Comparison of ENCODE assay signal across 9 cellular contexts in the genomic region with DNA sequence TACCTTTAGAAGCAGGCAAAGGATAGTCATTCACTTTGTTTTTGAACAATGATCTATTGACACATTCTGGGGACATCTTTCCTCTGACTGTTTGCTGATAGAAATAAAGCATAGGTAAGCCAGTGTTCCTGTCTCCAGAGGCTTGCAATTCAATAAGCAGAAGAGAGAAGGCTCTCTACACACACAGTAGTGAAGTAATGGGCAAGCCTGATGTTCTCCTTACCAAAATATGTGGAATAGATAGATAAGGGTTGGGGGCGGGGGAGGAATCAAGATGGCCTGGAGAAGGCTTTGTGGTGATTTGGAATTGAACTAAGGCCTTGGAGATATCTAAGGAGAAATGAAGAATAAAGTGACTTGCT. TPM values are rescaled to one million over a fixed set of nuclear protein-coding genes. Genes with fewer than 3 reads are reported as not detected.
DNase-seq lines count a peak whose midpoint lies in the region; ATAC-seq, FAIRE-seq and TF ChIP-seq lines count a peak whose summit lies in the region.
"Had no signal": no experiment of that assay in that cellular context is flagged by ENCODE, and none has a peak within 500 bp of the region (broad histone marks: within the 10 kb centered on the region; RNA-seq: fewer than 3 reads in every experiment).

No MANE protein-coding gene starts in this region.

- H3K9me3 ChIP-seq in RWPE2 (ENCODE audit: severe bottlenecking): no peaks in the 10 kb centered on the region
- H3K9me3 ChIP-seq in endothelial cell of umbilical vein (replicated peaks; ENCODE audit: control insufficient read depth, insufficient read depth, low read length): no peaks in the 10 kb centered on the region

- H3K27me3 ChIP-seq in RWPE2 (ENCODE audit: insufficient read depth, poor library complexity, severe bottlenecking) (no peaks in the 10 kb centered on the region), endothelial cell of umbilical vein (ENCODE audit: control insufficient read depth in 2 of 2, insufficient read depth in 2 of 2, low read length in 2 of 2) (no peaks in the 10 kb centered on the region)

- intact Hi-C loops in endothelial cell of umbilical vein (cut with micrococcal nuclease): no loop called here

- no peak overlapping the region for H2AFZ ChIP-seq in endothelial cell of umbilical vein (ENCODE audit: low read depth, low read length)

- peak overlapping the region; percentile 93 for H3K27ac Mint-ChIP-seq in T-helper 2 cell treated with Interferon-gamma antibody and Interleukin-4, amounts not matched to agents 5 μg/mL and 100 μg/mL, for 36 hours
- H3K27ac Mint-ChIP-seq in stimulated activated naive CD8-positive, alpha-beta T cell treated with anti-CD3 and anti-CD28 coated beads, Interleukin-15, amount 100 ng/mL, for 72 hours: peak overlapping the region; percentile 89 to 93

- no peak for ATAC-seq in RWPE2 (ENCODE audit: low read depth)
- peak; percentile 15 for ATAC-seq in stimulated activated naive CD8-positive, alpha-beta T cell treated with anti-CD3 and anti-CD28 coated beads, Interleukin-15, amount 100 ng/mL, for 72 hours
- no peak for ATAC-seq in GM18867 (IDR thresholded peaks at IDR 0.05; ENCODE audit: unreplicated experiment)
- ATAC-seq in GM21367 (IDR thresholded peaks at IDR 0.05; ENCODE audit: unreplicated experiment): no peak

- H3K36me3 ChIP-seq in RWPE2 (ENCODE audit: low read depth): no peaks in the 10 kb centered on the region
- H3K36me3 ChIP-seq in endothelial cell of umbilical vein (ENCODE audit: control insufficient read depth in 2 of 2, extremely low read depth in 1 of 2, insufficient read depth in 2 of 2, low read length in 2 of 2): no peaks in the 10 kb centered on the region

- TF ChIP-seq POLR2A in endothelial cell of umbilical vein (IDR thresholded peaks at IDR 0.05; ENCODE audit: low read depth, low read length): no peak

- H3K27ac ChIP-seq in RWPE2 (ENCODE audit: poor library complexity, severe bottlenecking): peak overlapping the region; percentile 73
- H3K27ac ChIP-seq in endothelial cell of umbilical vein (ENCODE audit: insufficient read depth, low read depth, low read length): no peak overlapping the region

- H3K4me3 Mint-ChIP-seq in T-helper 2 cell treated with Interferon-gamma antibody and Interleukin-4, amounts not matched to agents 5 μg/mL and 100 μg/mL, for 36 hours: peak overlapping the region; percentile 77
- peak overlapping the region; percentile 72 to 76 for H3K4me3 Mint-ChIP-seq in stimulated activated naive CD8-positive, alpha-beta T cell treated with anti-CD3 and anti-CD28 coated beads, Interleukin-15, amount 100 ng/mL, for 72 hours

- no peak for DNase-seq in T-helper 2 cell treated with Interferon-gamma antibody and Interleukin-4, amounts not matched to agents 5 μg/mL and 100 μg/mL, for 36 hours (ENCODE audit: low spot score)
- DNase-seq in T-helper 2 cell: no peak
- DNase-seq in RWPE2 (ENCODE audit: low spot score): no peak
- DNase-seq in endothelial cell of umbilical vein (ENCODE audit: low read depth, low spot score): no peak
- DNase-seq in stimulated activated naive CD8-positive, alpha-beta T cell treated with anti-CD3 and anti-CD28 coated beads, Interleukin-15, amount 100 ng/mL, for 72 hours: no peak
- no peak for DNase-seq in SIG-M5 treated with dmso at 0.1 percent for 504 hours (lab: John Stamatoyannopoulos, UW; ENCODE audit: unreplicated experiment)

- H4K20me1 ChIP-seq in endothelial cell of umbilical vein (replicated peaks; ENCODE audit: control insufficient read depth, extremely low read depth, insufficient read depth, low read length): no peaks in the 10 kb centered on the region

- CTCF ChIA-PET in endothelial cell of umbilical vein (lab: Charles Lee): interaction anchor here (0.7 to 3.7 kb wide), 9 partner anchors 8 to 273 kb away, joined by 3 to 34 read pairs (median 7); a partner anchor contains a TSS

- H3K4me2 ChIP-seq in endothelial cell of umbilical vein (ENCODE audit: insufficient read depth, low read length): peak overlapping the region; percentile 70

- no peaks in the 10 kb centered on the region for H3K9me1 ChIP-seq in endothelial cell of umbilical vein (replicated peaks; ENCODE audit: control insufficient read depth, extremely low read depth, insufficient read depth, low read length)

- BruUV-seq in endothelial cell of umbilical vein (replicated peaks; lab: Mats Ljungman, UMichigan): no TSS peak

- FAIRE-seq in endothelial cell of umbilical vein (lab: Jason Lieb, UNC): no peak

- H3K4me1 ChIP-seq in RWPE2 (ENCODE audit: insufficient read depth, poor library complexity, severe bottlenecking): peaks cover 29% of the 10 kb centered on the region
- peaks cover 20% of the 10 kb centered on the region for H3K4me1 ChIP-seq in endothelial cell of umbilical vein (ENCODE audit: control insufficient read depth, extremely low read depth, insufficient read depth, low read length)

- H3K27me3 Mint-ChIP-seq in T-helper 2 cell treated with Interferon-gamma antibody and Interleukin-4, amounts not matched to agents 5 μg/mL and 100 μg/mL, for 36 hours (ENCODE audit: low read depth): no peaks in the 10 kb centered on the region
- H3K27me3 Mint-ChIP-seq in stimulated activated naive CD8-positive, alpha-beta T cell treated with anti-CD3 and anti-CD28 coated beads, Interleukin-15, amount 100 ng/mL, for 72 hours: no peaks in the 10 kb centered on the region

- POLR2A ChIA-PET in endothelial cell of umbilical vein (lab: Charles Lee): interaction anchor here (1.5 kb wide), 1 partner anchor 27 kb away, joined by 4 read pairs; a partner anchor contains a TSS

- H3K9me3 Mint-ChIP-seq in T-helper 2 cell treated with Interferon-gamma antibody and Interleukin-4, amounts not matched to agents 5 μg/mL and 100 μg/mL, for 36 hours: peaks cover 8% of the 10 kb centered on the region
- peaks cover 10 to 12% of the 10 kb centered on the region in 2 donors for H3K9me3 Mint-ChIP-seq in stimulated activated naive CD8-positive, alpha-beta T cell treated with anti-CD3 and anti-CD28 coated beads, Interleukin-15, amount 100 ng/mL, for 72 hours

- H3K36me3 Mint-ChIP-seq in T-helper 2 cell treated with Interferon-gamma antibody and Interleukin-4, amounts not matched to agents 5 μg/mL and 100 μg/mL, for 36 hours (ENCODE audit: low read depth): peaks cover 26% of the 10 kb centered on the region

- no peak for TF ChIP-seq CTCF in RWPE2 (IDR thresholded peaks at IDR 0.05; ENCODE audit: poor library complexity, severe bottlenecking)
- no peak for TF ChIP-seq CTCF in endothelial cell of umbilical vein (IDR thresholded peaks at IDR 0.05; ENCODE audit: extremely low read depth in 1 of 2, insufficient read depth in 1 of 2, low read depth in 1 of 2, low read length in 2 of 2)

- peaks cover 69% of the 10 kb centered on the region for H3K4me1 Mint-ChIP-seq in T-helper 2 cell treated with Interferon-gamma antibody and Interleukin-4, amounts not matched to agents 5 μg/mL and 100 μg/mL, for 36 hours (ENCODE audit: low read depth)
- H3K4me1 Mint-ChIP-seq in stimulated activated naive CD8-positive, alpha-beta T cell treated with anti-CD3 and anti-CD28 coated beads, Interleukin-15, amount 100 ng/mL, for 72 hours: peaks cover 77% of the 10 kb centered on the region

- H3K9ac ChIP-seq in endothelial cell of umbilical vein (replicated peaks; ENCODE audit: extremely low read depth, insufficient read depth, low read length): no peak overlapping the region

- dilution Hi-C loops in endothelial cell of umbilical vein (cut with MboI; ENCODE audit: extremely low pct_ligation_motif_present, low sequenced_read_pairs): loop anchor here (25.0 kb wide), 2 partner anchors 102 to 273 kb away; a partner anchor contains a TSS

- H3K79me2 ChIP-seq in endothelial cell of umbilical vein (ENCODE audit: control insufficient read depth, insufficient read depth, low read length): no peaks in the 10 kb centered on the region

- H3K4me3 ChIP-seq in RWPE2 (ENCODE audit: severe bottlenecking) (no peak overlapping the region), endothelial cell of umbilical vein (replicated peaks in 1 of 3; ENCODE audit: insufficient read depth in 1 of 3, low read depth in 1 of 3, low read length in 3 of 3) (no peak overlapping the region)
- H3K4me3 ChIP-seq: lung had no signal

TF ChIP-seq in endothelial cell of umbilical vein, 7 proteins besides CTCF, POLR2A, EP300 and RAD21:
- TF ChIP-seq, protein P1, sequence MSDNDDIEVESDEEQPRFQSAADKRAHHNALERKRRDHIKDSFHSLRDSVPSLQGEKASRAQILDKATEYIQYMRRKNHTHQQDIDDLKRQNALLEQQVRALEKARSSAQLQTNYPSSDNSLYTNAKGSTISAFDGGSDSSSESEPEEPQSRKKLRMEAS (IDR thresholded peaks at IDR 0.05; ENCODE audit: insufficient read depth, insufficient read length): no peak
- TF ChIP-seq EZH2 (IDR thresholded peaks at IDR 0.05; ENCODE audit: borderline replicate concordance, low read depth, low read length, severe bottlenecking): no peak
- no peak for TF ChIP-seq GATA2 (IDR thresholded peaks at IDR 0.05; ENCODE audit: insufficient read depth, insufficient read length, low read depth, low read length)
- no peak for TF ChIP-seq JUN (IDR thresholded peaks at IDR 0.05; ENCODE audit: borderline replicate concordance, insufficient read depth, insufficient read length, low read depth)
- TF ChIP-seq FOS (IDR thresholded peaks at IDR 0.05; ENCODE audit: borderline replicate concordance, insufficient read depth, low read length): no peak
- no peak for TF ChIP-seq POLR2AphosphoS5 (IDR thresholded peaks at IDR 0.05; ENCODE audit: insufficient read depth, low read depth, low read length)
- no peak for TF ChIP-seq MYC (IDR thresholded peaks at IDR 0.05; ENCODE audit: low read depth, low read length)

RNA-seq across cellular contexts. Expression of a gene that starts 27.3 kb away (rescaled TPM):
- 6.0 TPM in 2 replicates for total RNA-seq in endothelial cell of umbilical vein
- 4.3 TPM in 2 replicates for polyA plus RNA-seq in endothelial cell of umbilical vein
- polyA plus RNA-seq in endothelial cell of umbilical vein (2011; cell fraction: cytosol; rRNA removed): 2.6 and 3.1 TPM in 2 replicates
- 1.3 and 1.5 TPM in 2 replicates for polyA plus RNA-seq in endothelial cell of umbilical vein (2011; cell fraction: nucleus; rRNA removed)
- 3.8 and 5.2 TPM in 2 replicates for polyA plus RNA-seq in endothelial cell of umbilical vein (2012)
- 9.5 and 11.6 TPM in 2 replicates for polyA minus RNA-seq in endothelial cell of umbilical vein
- 0.20 TPM for polyA minus RNA-seq in endothelial cell of umbilical vein (2011; cell fraction: cytosol; rRNA and poly(A)+ RNA removed)
- 1.8 and 1.9 TPM in 2 replicates for polyA minus RNA-seq in endothelial cell of umbilical vein (2011; cell fraction: nucleus; rRNA and poly(A)+ RNA removed)

RNA-seq across cellular contexts. Expression of a gene that starts 30.9 kb away (rescaled TPM):
- total RNA-seq in endothelial cell of umbilical vein: 14.6 and 21.1 TPM in 2 replicates
- 17.6 and 18.5 TPM in 2 replicates for polyA plus RNA-seq in endothelial cell of umbilical vein
- 12.6 and 14.3 TPM in 2 replicates for polyA plus RNA-seq in endothelial cell of umbilical vein (2011; cell fraction: cytosol; rRNA removed)
- 163 and 195 TPM in 2 replicates for polyA plus RNA-seq in endothelial cell of umbilical vein (2011; cell fraction: nucleus; rRNA removed)
- polyA plus RNA-seq in endothelial cell of umbilical vein (2012): 14.4 and 19.0 TPM in 2 replicates
- polyA minus RNA-seq in endothelial cell of umbilical vein: 20.2 and 30.2 TPM in 2 replicates
- 4.7 TPM for polyA minus RNA-seq in endothelial cell of umbilical vein (2011; cell fraction: cytosol; rRNA and poly(A)+ RNA removed)
- 29.8 and 40.7 TPM in 2 replicates for polyA minus RNA-seq in endothelial cell of umbilical vein (2011; cell fraction: nucleus; rRNA and poly(A)+ RNA removed)
